ENCODE assay signal across 1 cellular context in genomic region chr10:102455893-102456471, GRCh38.
TF ChIP-seq lines count a peak whose summit lies in the region.

No MANE protein-coding gene starts in this region.

TF ChIP-seq in HEK293, 187 proteins besides CTCF, POLR2A, EP300 and RAD21 (continued from another document and continues in another):
- TF ChIP-seq ZNF26 (tag by site-specific recombination; IDR thresholded peaks at IDR 0.05) (no peak), ZNF558 (tag by site-specific recombination; IDR thresholded peaks at IDR 0.05) (peak; percentile 63; the same call in 1 of the 2 replicates), KLF16 (tag by site-specific recombination; IDR thresholded peaks at IDR 0.05) (no peak; the same call in 1 of the 2 replicates), OSR2 (tag by site-specific recombination; IDR thresholded peaks at IDR 0.05) (peak; percentile 47), ZEB2 (tag by site-specific recombination; IDR thresholded peaks at IDR 0.05) (peak; percentile 97), ZBTB10 (tag by site-specific recombination; IDR thresholded peaks at IDR 0.05) (peak; percentile 54; the same call in 1 of the 2 replicates), ZBTB8A (tag by site-specific recombination; IDR thresholded peaks at IDR 0.05) (no peak), ZNF670 (tag by site-specific recombination; IDR thresholded peaks at IDR 0.05; ENCODE audit: low read depth) (no peak), ZNF132 (tag by site-specific recombination; IDR thresholded peaks at IDR 0.05; ENCODE audit: borderline replicate concordance) (no peak), ZBTB6 (tag by site-specific recombination; IDR thresholded peaks at IDR 0.05) (no peak), ZNF24 (tag by site-specific recombination; IDR thresholded peaks at IDR 0.05) (peak; percentile 90), ZNF248 (tag by site-specific recombination; IDR thresholded peaks at IDR 0.05) (no peak), KLF1 (tag by site-specific recombination; IDR thresholded peaks at IDR 0.05) (peak; percentile 70), ZNF366 (tag by site-specific recombination; conservative IDR thresholded peaks at IDR 0.05) (peak; percentile 71), ZNF704 (tag by site-specific recombination; IDR thresholded peaks at IDR 0.05) (no peak), ZNF529 (tag by site-specific recombination; IDR thresholded peaks at IDR 0.05; ENCODE audit: insufficient replicate concordance) (no peak), ZNF335 (tag by site-specific recombination; conservative IDR thresholded peaks at IDR 0.05) (peak; percentile 89), PRDM1 (tag by site-specific recombination; IDR thresholded peaks at IDR 0.05) (no peak), ZBTB17 (tag by site-specific recombination; IDR thresholded peaks at IDR 0.05) (peak; percentile 74), WT1 (tag by site-specific recombination; IDR thresholded peaks at IDR 0.05) (no peak), SP7 (tag by site-specific recombination; IDR thresholded peaks at IDR 0.05) (peak; percentile 91), ZNF623 (tag by site-specific recombination; IDR thresholded peaks at IDR 0.05) (peak; percentile 22; the same call in 1 of the 2 replicates), ZNF394 (tag by site-specific recombination; IDR thresholded peaks at IDR 0.05; ENCODE audit: borderline replicate concordance) (peak; percentile 48; the same call in 1 of the 2 replicates), ZNF155 (tag by site-specific recombination; IDR thresholded peaks at IDR 0.05) (no peak), ATF2 (tag by site-specific recombination; IDR thresholded peaks at IDR 0.05; ENCODE audit: low read depth) (peak; percentile 71), KLF17 (tag by site-specific recombination; IDR thresholded peaks at IDR 0.05) (peak; percentile 73; the same call in 1 of the 2 replicates), PRDM2 (tag by site-specific recombination; IDR thresholded peaks at IDR 0.05; ENCODE audit: borderline replicate concordance) (no peak), ZSCAN18 (tag by site-specific recombination; IDR thresholded peaks at IDR 0.05) (no peak), ZNF785 (tag by site-specific recombination; IDR thresholded peaks at IDR 0.05) (peak; percentile 31; the same call in 1 of the 2 replicates), YY2 (tag by site-specific recombination; IDR thresholded peaks at IDR 0.05) (0 out of 2 replicates have a peak, but pooled peaks have one; percentile 43), AEBP2 (tag by site-specific recombination; IDR thresholded peaks at IDR 0.05; ENCODE audit: borderline replicate concordance) (no peak), ZNF391 (tag by site-specific recombination; IDR thresholded peaks at IDR 0.05; ENCODE audit: borderline replicate concordance, low read depth) (0 out of 2 replicates have a peak, but pooled peaks have one; percentile 39), ZNF777 (tag by site-specific recombination; IDR thresholded peaks at IDR 0.05; ENCODE audit: borderline replicate concordance) (no peak), ZNF202 (tag by site-specific recombination; IDR thresholded peaks at IDR 0.05; ENCODE audit: borderline replicate concordance) (no peak), PBX3 (CRISPR knock-in tag; IDR thresholded peaks at IDR 0.05) (no peak), ZNF692 (tag by site-specific recombination; IDR thresholded peaks at IDR 0.05) (peak; percentile 84), ZNF843 (tag by site-specific recombination; IDR thresholded peaks at IDR 0.05) (0 out of 2 replicates have a peak, but pooled peaks have one; percentile 28)
